In the genomic region with DNA sequence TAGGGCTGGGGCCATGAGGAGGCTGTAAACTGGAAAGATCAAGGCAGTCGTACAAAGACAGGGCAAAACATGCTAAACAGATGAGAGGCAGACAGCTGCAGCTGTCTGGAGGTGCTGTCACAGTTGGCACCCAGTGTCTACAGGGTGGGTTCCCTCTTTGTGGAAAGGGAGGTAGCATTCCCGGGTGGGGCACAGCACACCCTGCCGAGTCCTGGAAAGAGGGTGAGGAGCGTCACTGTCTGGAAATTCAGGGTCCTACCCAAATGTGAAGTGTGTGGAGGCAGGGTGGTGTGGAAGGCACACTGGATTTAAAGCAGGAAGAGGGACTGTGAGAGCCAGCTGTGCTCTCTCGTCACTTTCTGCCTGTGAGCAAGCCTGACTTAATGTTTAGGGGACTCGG, we compare ENCODE assay signal across 25 cellular contexts.
"Had no signal": no experiment of that assay in that cellular context is flagged by ENCODE, and none has a peak within 500 bp of the region (broad histone marks: within the 10 kb centered on the region; RNA-seq: fewer than 3 reads in every experiment).

No MANE protein-coding gene starts in this region.

- FAIRE-seq: endometrium, frontal cortex, islet of Langerhans had no signal

- H2AFZ ChIP-seq: parathyroid adenoma had no signal

- H3K79me2 ChIP-seq: parathyroid adenoma had no signal

- H3K4me3 ChIP-seq: heart right ventricle, psoas muscle, right lobe of liver, skin epidermis, stomach, thoracic aorta, transverse colon had no signal

- H3K27ac ChIP-seq: heart right ventricle, parathyroid adenoma, psoas muscle, right lobe of liver, skin epidermis, stomach, thoracic aorta, transverse colon had no signal

- H3K36me3 ChIP-seq: heart right ventricle, right lobe of liver, stomach, thoracic aorta, transverse colon had no signal

- ATAC-seq: esophagus mucosa; heart right ventricle; naive thymus-derived CD4-positive, alpha-beta T cell; psoas muscle; right lobe of liver had no signal

- H3K36me3 Mint-ChIP-seq: mesothelial cell of epicardium had no signal

- H3K4me3 Mint-ChIP-seq: mesothelial cell of epicardium; naive thymus-derived CD4-positive, alpha-beta T cell; neural crest cell had no signal

- H3K9me3 Mint-ChIP-seq: mesothelial cell of epicardium had no signal

- H3K27me3 ChIP-seq: heart right ventricle, right lobe of liver, stomach, transverse colon had no signal

- H3K4me1 Mint-ChIP-seq: mesothelial cell of epicardium, neural crest cell had no signal

- H3K9me3 ChIP-seq: heart right ventricle, psoas muscle, right lobe of liver, stomach, thoracic aorta, transverse colon had no signal

- DNase-seq: effector memory CD4-positive, alpha-beta T cell; heart right ventricle; hypothalamus; kidney glomerular epithelial cell; mammary epithelial cell; naive thymus-derived CD4-positive, alpha-beta T cell; nucleus accumbens; psoas muscle; retina; right lobe of liver; stimulated activated CD4-positive, alpha-beta T cell treated with anti-CD3 and anti-CD28 coated beads, Interleukin-2, amount 100 ng/mL, for 24 hours; stimulated activated CD4-positive, alpha-beta T cell treated with anti-CD3 and anti-CD28 coated beads, Interleukin-4, amount 100 ng/mL, for 4 hours; stimulated activated naive CD4-positive, alpha-beta T cell; stomach; substantia nigra; transverse colon had no signal

- H3K4me1 ChIP-seq: heart right ventricle, parathyroid adenoma, psoas muscle, right lobe of liver, stomach, transverse colon had no signal

- H3K27ac Mint-ChIP-seq: mesothelial cell of epicardium; naive thymus-derived CD4-positive, alpha-beta T cell had no signal
